ENCODE assay signal across 13 cellular contexts in genomic region chr11:23959466-23959865, GRCh38.
A peak's percentile ranks its signal among the peaks of the same experiment; 100 is the strongest.
DNase-seq lines count a peak whose midpoint lies in the region; TF ChIP-seq lines count a peak whose summit lies in the region.
"Had no signal": no experiment of that assay in that cellular context is flagged by ENCODE, and none has a peak within 500 bp of the region (broad histone marks: within the 10 kb centered on the region; RNA-seq: fewer than 3 reads in every experiment).

No MANE protein-coding gene starts in this region.

- H3K4me1 ChIP-seq in H9 (ENCODE audit: insufficient read depth, low read length) = peaks cover 3% of the 10 kb centered on the region; the same call in 1 of the 2 replicates
- H3K4me1 ChIP-seq in SJSA1 (replicated peaks) = peaks cover 39% of the 10 kb centered on the region
- peaks cover 24% of the 10 kb centered on the region for H3K4me1 ChIP-seq in iPS-20b (ENCODE audit: insufficient read depth, low read length)
- H3K4me1 ChIP-seq in tibial artery = no peaks in the 10 kb centered on the region
- H3K4me1 ChIP-seq: BE2C had no signal

- H3K4me3 ChIP-seq in SJSA1 (no peak overlapping the region), iPS-20b (ENCODE audit: low read length) (peak overlapping the region; percentile 32; the same call in 1 of the 2 replicates), tibial artery (no peak overlapping the region)

- H3K4ac ChIP-seq in H9 (ENCODE audit: low read depth, low read length) = no peak overlapping the region

- H2BK20ac ChIP-seq in H9 (ENCODE audit: low read depth, low read length, poor library complexity, severe bottlenecking) = no peak overlapping the region

- no peak overlapping the region for H2BK12ac ChIP-seq in H9 (ENCODE audit: insufficient read length, low read depth, low read length)

- H3K27ac ChIP-seq in H9 (ENCODE audit: insufficient read length, low read depth, low read length) (no peak overlapping the region), SJSA1 (peak overlapping the region; percentile 85), iPS-20b (ENCODE audit: low read length) (peak overlapping the region; percentile 93), tibial artery (no peak overlapping the region)
- H3K27ac ChIP-seq: C4-2B had no signal

- intact Hi-C loops in Calu3 (cut with micrococcal nuclease; ENCODE audit: unreplicated experiment) = no loop called here
- intact Hi-C loops in tibial artery (cut with DNase I; ENCODE audit: low total_unique reads) = no loop called here

- peaks cover 23 to 32% of the 10 kb centered on the region in 2 experiments for H3K4me1 Mint-ChIP-seq in H9
- H3K4me1 Mint-ChIP-seq in Calu3 (ENCODE audit: low read depth, unreplicated experiment) = no peaks in the 10 kb centered on the region
- H3K4me1 Mint-ChIP-seq in chondrocyte (ENCODE audit: low read depth) = peaks cover 4% of the 10 kb centered on the region
- H3K4me1 Mint-ChIP-seq: CD4-positive, alpha-beta memory T cell had no signal

- H3K9me3 ChIP-seq in H9 (ENCODE audit: control insufficient read depth, low read depth, low read length) (no peaks in the 10 kb centered on the region), SJSA1 (replicated peaks) (no peaks in the 10 kb centered on the region), iPS-20b (ENCODE audit: insufficient read depth, low read depth, low read length) (no peaks in the 10 kb centered on the region), tibial artery (no peaks in the 10 kb centered on the region)
- H3K9me3 ChIP-seq: BE2C had no signal

- BruUV-seq in Calu3 (replicated peaks; lab: Mats Ljungman, UMichigan) = no TSS peak

- no peaks in the 10 kb centered on the region for H3K79me2 ChIP-seq in H9 (ENCODE audit: insufficient read depth, low read length)

- H3K9me3 Mint-ChIP-seq in H9 (peaks cover 2 to 4% of the 10 kb centered on the region in 2 experiments; a peak in 2 of 5 replicates), Calu3 (ENCODE audit: low read depth, unreplicated experiment) (peaks cover 4% of the 10 kb centered on the region), chondrocyte (ENCODE audit: low read depth) (no peaks in the 10 kb centered on the region)

- no peaks in the 10 kb centered on the region for H3K79me1 ChIP-seq in H9 (ENCODE audit: insufficient read depth, low read depth, low read length, poor library complexity, severe bottlenecking)

- H2BK5ac ChIP-seq in H9 (ENCODE audit: insufficient read length, low read length) = no peak overlapping the region

- H3K27me3 ChIP-seq in H9 (ENCODE audit: insufficient read depth, low read length) (no peaks in the 10 kb centered on the region), SJSA1 (replicated peaks) (no peaks in the 10 kb centered on the region), iPS-20b (ENCODE audit: insufficient read depth, low read length) (no peaks in the 10 kb centered on the region), tibial artery (no peaks in the 10 kb centered on the region)
- H3K27me3 ChIP-seq: BE2C had no signal

- H3T11ph ChIP-seq in H9 (ENCODE audit: low read length) = no peak overlapping the region

- no peak overlapping the region for H2BK120ac ChIP-seq in H9 (ENCODE audit: low read depth, low read length, poor library complexity, severe bottlenecking)

- H3K36me3 Mint-ChIP-seq in H9 (ENCODE audit: insufficient read depth in 1 of 3, low read depth in 3 of 3) = peaks cover 2 to 8% (median 4%) of the 10 kb centered on the region in 3 experiments; a peak in 4 of 7 replicates
- no peaks in the 10 kb centered on the region for H3K36me3 Mint-ChIP-seq in Calu3 (ENCODE audit: insufficient read depth, unreplicated experiment)
- H3K36me3 Mint-ChIP-seq in chondrocyte (ENCODE audit: low read depth) = no peaks in the 10 kb centered on the region
- H3K36me3 Mint-ChIP-seq: CD4-positive, alpha-beta memory T cell had no signal

- no CpG with 5 or more reads among the region's 3 CpGs for WGBS in H9 (ENCODE audit: extremely low coverage, insufficient read length, low lambda C conversion rate)

- CTCF ChIA-PET in Calu3 (lab: Charles Lee) = no interaction called here

- no peak overlapping the region for H2AFZ ChIP-seq in H9 (ENCODE audit: low read length)

- H3K56ac ChIP-seq in H9 (ENCODE audit: insufficient read length, low read depth, low read length) = no peak overlapping the region

- H3K4me3 Mint-ChIP-seq in H9 (no peak overlapping the region), Calu3 (ENCODE audit: low read depth, unreplicated experiment) (no peak overlapping the region), chondrocyte (ENCODE audit: unreplicated experiment) (no peak overlapping the region)
- H3K4me3 Mint-ChIP-seq: CD4-positive, alpha-beta memory T cell had no signal

- no peak for TF ChIP-seq CTCF in H9 (conservative IDR thresholded peaks at IDR 0.05)
- no peak for TF ChIP-seq CTCF in Calu3 (IDR thresholded peaks at IDR 0.05; ENCODE audit: unreplicated experiment)
- TF ChIP-seq CTCF in chondrocyte (IDR thresholded peaks at IDR 0.05) = no peak
- TF ChIP-seq CTCF in tibial artery (IDR thresholded peaks at IDR 0.05) = no peak

- H4K20me1 ChIP-seq in H9 (ENCODE audit: control insufficient read depth, insufficient read depth, insufficient read length) = no peaks in the 10 kb centered on the region

- no peak overlapping the region for H4K5ac ChIP-seq in H9 (ENCODE audit: insufficient read length, low read depth, low read length)

- no peak overlapping the region for H3K4me2 ChIP-seq in H9 (ENCODE audit: insufficient read depth, insufficient read length, low read length)

- H4K91ac ChIP-seq in H9 (ENCODE audit: insufficient read length, low read depth, low read length) = no peak overlapping the region

- H2AK5ac ChIP-seq in H9 (ENCODE audit: insufficient read length, low read length) = no peak overlapping the region

- H2BK15ac ChIP-seq in H9 (ENCODE audit: low read depth, low read length) = no peak overlapping the region

- H3K14ac ChIP-seq in H9 (ENCODE audit: insufficient read depth, low read length) = no peak overlapping the region

- DNase-seq in H9 (no peak), SJSA1 (ENCODE audit: low read depth in 1 of 2, low spot score in 2 of 2) (peak in 1 of 2 experiments; percentile 52), astrocyte of the hippocampus (ENCODE audit: low read depth, low spot score) (peak; percentile 67), Calu3 (no peak), chondrocyte (ENCODE audit: low spot score) (no peak), kidney glomerular epithelial cell (lab: John Stamatoyannopoulos, UW) (no peak), tibial artery (no peak)
- DNase-seq: BE2C; CD4-positive, alpha-beta memory T cell; DND-41; GDM1 had no signal

- no peak overlapping the region for H3K9ac ChIP-seq in H9 (ENCODE audit: extremely low read depth, insufficient read length, low read length)
- H3K9ac ChIP-seq in iPS-20b (ENCODE audit: low read depth, low read length) = peak overlapping the region; percentile 27; the same call in 1 of the 2 replicates

- H3K36me3 ChIP-seq in SJSA1 (no peaks in the 10 kb centered on the region), iPS-20b (ENCODE audit: insufficient read depth, low read depth, low read length) (no peaks in the 10 kb centered on the region), tibial artery (no peaks in the 10 kb centered on the region)
- H3K36me3 ChIP-seq: BE2C had no signal

- no peak overlapping the region for H3K18ac ChIP-seq in H9 (ENCODE audit: insufficient read length, low read depth, low read length)

- no peak overlapping the region for H4K8ac ChIP-seq in H9 (replicated peaks; ENCODE audit: insufficient read length, low read depth, low read length)

- H3K27ac Mint-ChIP-seq in H9 (peak overlapping the region; percentile 68 to 88 (median 87); a peak in 6 of 7 replicates), Calu3 (ENCODE audit: unreplicated experiment) (no peak overlapping the region), chondrocyte (ENCODE audit: unreplicated experiment) (no peak overlapping the region)
- H3K27ac Mint-ChIP-seq: CD4-positive, alpha-beta memory T cell had no signal

- H3K27me3 Mint-ChIP-seq in H9 (ENCODE audit: low read depth) = no peaks in the 10 kb centered on the region
- H3K27me3 Mint-ChIP-seq in Calu3 (ENCODE audit: unreplicated experiment) = no peaks in the 10 kb centered on the region
- no peaks in the 10 kb centered on the region for H3K27me3 Mint-ChIP-seq in chondrocyte (ENCODE audit: low read depth)
- H3K27me3 Mint-ChIP-seq: CD4-positive, alpha-beta memory T cell had no signal

- no peaks in the 10 kb centered on the region for H3K23me2 ChIP-seq in H9 (ENCODE audit: insufficient read length, low read depth, low read length, poor library complexity, severe bottlenecking)

- no peak overlapping the region for H3K23ac ChIP-seq in H9 (ENCODE audit: insufficient read length, low read depth, low read length)

Comparison
In these comparisons a context has a peak if more than half of its experiments do, and no peak if none do; other contexts are left out.
1. H3K27ac ChIP-seq: peak in SJSA1 (single experiment) and iPS-20b (single experiment); none in H9 (single experiment) and tibial artery (0 of 2).
2. H3K27ac Mint-ChIP-seq: peak in H9 (3 of 3); none in Calu3 (single experiment) and chondrocyte (single experiment).